ENCODE assay signal across 14 cellular contexts in genomic region chr4:187127456-187127855, GRCh38.
"Had no signal": no experiment of that assay in that cellular context is flagged by ENCODE, and none has a peak within 500 bp of the region (broad histone marks: within the 10 kb centered on the region; RNA-seq: fewer than 3 reads in every experiment).

No MANE protein-coding gene starts in this region.

- DNase-seq: activated CD4-positive, alpha-beta memory T cell treated with anti-CD3 and anti-CD28 coated beads for 36 hours; activated CD4-positive, alpha-beta T cell treated with anti-CD3 and anti-CD28 coated beads for 36 hours; activated naive CD4-positive, alpha-beta T cell treated with anti-CD3 and anti-CD28 coated beads, Interleukin-2, amount 50 U/mL, for 16 hours; activated T-cell treated with anti-CD3 and anti-CD28 coated beads, Interleukin-2, amount 50 U/mL, for 24 hours; dorsolateral prefrontal cortex; kidney; left ventricle myocardium superior; ovary; sigmoid colon; tibial artery; uterus; WERI-Rb-1 had no signal

- H3K4me3 Mint-ChIP-seq: activated CD4-positive, alpha-beta memory T cell treated with anti-CD3 and anti-CD28 coated beads for 36 hours; activated CD4-positive, alpha-beta T cell treated with anti-CD3 and anti-CD28 coated beads for 36 hours; activated T-cell treated with anti-CD3 and anti-CD28 coated beads, Interleukin-2, amount 50 U/mL, for 24 hours; stimulated activated effector memory CD8-positive, alpha-beta T cell treated with anti-CD3 and anti-CD28 coated beads, Interleukin-12 subunit alpha, Interleukin-12 subunit beta, amount 100 ng/mL, for 72 hours had no signal

- H3K27ac Mint-ChIP-seq: activated CD4-positive, alpha-beta memory T cell treated with anti-CD3 and anti-CD28 coated beads for 36 hours; activated CD4-positive, alpha-beta T cell treated with anti-CD3 and anti-CD28 coated beads for 36 hours; activated T-cell treated with anti-CD3 and anti-CD28 coated beads, Interleukin-2, amount 50 U/mL, for 24 hours; stimulated activated effector memory CD8-positive, alpha-beta T cell treated with anti-CD3 and anti-CD28 coated beads, Interleukin-12 subunit alpha, Interleukin-12 subunit beta, amount 100 ng/mL, for 72 hours had no signal

- H3K4me2 ChIP-seq: hepatocyte had no signal

- ATAC-seq: activated CD4-positive, alpha-beta T cell treated with anti-CD3 and anti-CD28 coated beads for 36 hours; left ventricle myocardium superior; stimulated activated effector memory CD8-positive, alpha-beta T cell treated with anti-CD3 and anti-CD28 coated beads, Interleukin-12 subunit alpha, Interleukin-12 subunit beta, amount 100 ng/mL, for 72 hours had no signal

- H3K36me3 Mint-ChIP-seq: activated CD4-positive, alpha-beta memory T cell treated with anti-CD3 and anti-CD28 coated beads for 36 hours; stimulated activated effector memory CD8-positive, alpha-beta T cell treated with anti-CD3 and anti-CD28 coated beads, Interleukin-12 subunit alpha, Interleukin-12 subunit beta, amount 100 ng/mL, for 72 hours had no signal

- H2AFZ ChIP-seq: hepatocyte had no signal

- H3K27ac ChIP-seq: dorsolateral prefrontal cortex, hepatocyte, ovary, sigmoid colon, tibial artery, uterus, WERI-Rb-1 had no signal

- H3K27me3 ChIP-seq: dorsolateral prefrontal cortex, hepatocyte, ovary, sigmoid colon, tibial artery, uterus had no signal

- H3K4me1 Mint-ChIP-seq: activated CD4-positive, alpha-beta T cell treated with anti-CD3 and anti-CD28 coated beads for 36 hours; stimulated activated effector memory CD8-positive, alpha-beta T cell treated with anti-CD3 and anti-CD28 coated beads, Interleukin-12 subunit alpha, Interleukin-12 subunit beta, amount 100 ng/mL, for 72 hours had no signal

- H3K79me2 ChIP-seq: hepatocyte had no signal

- H3K9me3 ChIP-seq: ovary, sigmoid colon, tibial artery, uterus had no signal

- H3K4me3 ChIP-seq: dorsolateral prefrontal cortex, hepatocyte, ovary, sigmoid colon, tibial artery, uterus had no signal

- H3K36me3 ChIP-seq: ovary, sigmoid colon, tibial artery, uterus, WERI-Rb-1 had no signal

- H3K4me1 ChIP-seq: sigmoid colon, tibial artery, uterus had no signal

- H3K27me3 Mint-ChIP-seq: activated CD4-positive, alpha-beta memory T cell treated with anti-CD3 and anti-CD28 coated beads for 36 hours; activated CD4-positive, alpha-beta T cell treated with anti-CD3 and anti-CD28 coated beads for 36 hours; activated T-cell treated with anti-CD3 and anti-CD28 coated beads, Interleukin-2, amount 50 U/mL, for 24 hours had no signal
